ENCODE assay signal across 2 cellular contexts in the genomic region with DNA sequence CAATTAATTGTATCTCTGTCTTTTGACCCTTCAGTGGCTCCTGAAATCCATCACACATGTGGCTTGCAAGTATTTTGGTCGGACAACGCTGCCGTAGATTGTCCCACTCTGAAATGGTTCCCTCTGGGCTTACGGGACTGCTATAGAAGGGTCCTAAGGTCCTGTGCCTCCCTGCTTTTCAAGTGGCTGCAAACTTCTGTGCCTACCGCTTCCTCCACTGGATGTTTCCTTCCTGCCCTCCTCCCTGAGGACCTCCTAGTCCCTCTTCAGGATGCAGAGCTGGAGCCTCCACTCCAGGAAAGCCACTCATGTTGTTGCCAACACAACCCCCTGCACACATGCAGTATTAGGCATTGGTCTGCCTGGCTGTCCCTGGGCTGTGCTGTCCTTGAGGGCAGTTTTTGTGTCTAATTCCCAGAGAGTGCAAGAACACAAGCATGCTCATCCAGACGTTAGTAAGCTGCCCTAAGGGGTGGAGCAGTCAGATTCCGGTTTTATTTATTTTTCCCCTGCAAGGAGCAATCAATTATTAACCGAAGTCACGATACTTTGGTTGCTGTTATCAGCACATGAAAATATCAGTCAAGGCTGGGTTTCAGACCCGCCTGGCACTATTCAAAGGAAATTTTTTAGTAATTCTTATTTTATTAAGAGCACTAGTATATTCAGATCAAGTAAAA.
TF ChIP-seq lines count a peak whose summit lies in the region.
"Not testable (repeated sequence)": the region's sequence is repeated elsewhere in the genome, so short reads cannot be mapped to it uniquely, and the experiment has no call there.

No MANE protein-coding gene starts in this region.

TF ChIP-seq in K562, 482 proteins besides CTCF, POLR2A, EP300 and RAD21 (continued from another document):
- TF ChIP-seq, protein P1, sequence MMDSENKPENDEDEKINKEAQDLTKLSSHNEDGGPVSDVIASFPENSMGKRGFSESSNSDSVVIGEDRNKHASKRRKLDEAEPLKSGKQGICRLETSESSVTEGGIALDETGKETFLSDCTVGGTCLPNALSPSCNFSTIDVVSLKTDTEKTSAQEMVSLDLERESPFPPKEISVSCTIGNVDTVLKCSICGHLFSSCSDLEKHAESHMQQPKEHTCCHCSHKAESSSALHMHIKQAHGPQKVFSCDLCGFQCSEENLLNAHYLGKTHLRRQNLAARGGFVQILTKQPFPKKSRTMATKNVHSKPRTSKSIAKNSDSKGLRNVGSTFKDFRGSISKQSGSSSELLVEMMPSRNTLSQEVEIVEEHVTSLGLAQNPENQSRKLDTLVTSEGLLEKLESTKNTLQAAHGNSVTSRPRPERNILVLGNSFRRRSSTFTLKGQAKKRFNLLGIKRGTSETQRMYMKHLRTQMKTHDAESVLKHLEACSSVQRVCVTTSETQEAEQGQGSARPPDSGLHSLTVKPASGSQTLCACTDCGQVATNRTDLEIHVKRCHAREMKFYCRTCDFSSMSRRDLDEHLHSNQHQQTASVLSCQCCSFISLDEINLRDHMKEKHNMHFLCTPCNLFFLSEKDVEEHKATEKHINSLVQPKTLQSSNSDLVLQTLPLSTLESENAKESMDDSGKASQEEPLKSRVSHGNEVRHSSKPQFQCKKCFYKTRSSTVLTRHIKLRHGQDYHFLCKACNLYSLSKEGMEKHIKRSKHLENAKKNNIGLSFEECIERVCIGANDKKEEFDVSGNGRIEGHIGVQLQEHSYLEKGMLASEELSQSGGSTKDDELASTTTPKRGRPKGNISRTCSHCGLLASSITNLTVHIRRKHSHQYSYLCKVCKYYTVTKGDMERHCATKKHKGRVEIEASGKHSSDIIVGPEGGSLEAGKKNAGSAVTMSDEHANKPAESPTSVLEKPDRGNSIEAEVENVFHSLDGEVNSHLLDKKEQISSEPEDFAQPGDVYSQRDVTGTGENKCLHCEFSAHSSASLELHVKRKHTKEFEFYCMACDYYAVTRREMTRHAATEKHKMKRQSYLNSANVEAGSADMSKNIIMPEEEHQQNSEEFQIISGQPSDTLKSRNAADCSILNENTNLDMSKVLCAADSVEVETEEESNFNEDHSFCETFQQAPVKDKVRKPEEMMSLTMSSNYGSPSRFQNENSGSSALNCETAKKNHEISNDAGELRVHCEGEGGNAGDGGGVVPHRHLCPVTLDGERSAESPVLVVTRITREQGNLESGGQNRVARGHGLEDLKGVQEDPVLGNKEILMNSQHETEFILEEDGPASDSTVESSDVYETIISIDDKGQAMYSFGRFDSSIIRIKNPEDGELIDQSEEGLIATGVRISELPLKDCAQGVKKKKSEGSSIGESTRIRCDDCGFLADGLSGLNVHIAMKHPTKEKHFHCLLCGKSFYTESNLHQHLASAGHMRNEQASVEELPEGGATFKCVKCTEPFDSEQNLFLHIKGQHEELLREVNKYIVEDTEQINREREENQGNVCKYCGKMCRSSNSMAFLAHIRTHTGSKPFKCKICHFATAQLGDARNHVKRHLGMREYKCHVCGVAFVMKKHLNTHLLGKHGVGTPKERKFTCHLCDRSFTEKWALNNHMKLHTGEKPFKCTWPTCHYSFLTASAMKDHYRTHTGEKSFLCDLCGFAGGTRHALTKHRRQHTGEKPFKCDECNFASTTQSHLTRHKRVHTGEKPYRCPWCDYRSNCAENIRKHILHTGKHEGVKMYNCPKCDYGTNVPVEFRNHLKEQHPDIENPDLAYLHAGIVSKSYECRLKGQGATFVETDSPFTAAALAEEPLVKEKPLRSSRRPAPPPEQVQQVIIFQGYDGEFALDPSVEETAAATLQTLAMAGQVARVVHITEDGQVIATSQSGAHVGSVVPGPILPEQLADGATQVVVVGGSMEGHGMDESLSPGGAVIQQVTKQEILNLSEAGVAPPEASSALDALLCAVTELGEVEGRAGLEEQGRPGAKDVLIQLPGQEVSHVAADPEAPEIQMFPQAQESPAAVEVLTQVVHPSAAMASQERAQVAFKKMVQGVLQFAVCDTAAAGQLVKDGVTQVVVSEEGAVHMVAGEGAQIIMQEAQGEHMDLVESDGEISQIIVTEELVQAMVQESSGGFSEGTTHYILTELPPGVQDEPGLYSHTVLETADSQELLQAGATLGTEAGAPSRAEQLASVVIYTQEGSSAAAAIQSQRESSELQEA (IDR thresholded peaks at IDR 0.05; ENCODE audit: low read depth), result peak; percentile 91
- TF ChIP-seq ZNF76 (CRISPR knock-in tag; IDR thresholded peaks at IDR 0.05; ENCODE audit: borderline replicate concordance), result 0 out of 2 replicates have a peak, but pooled peaks have one; percentile 50
- not testable (repeated sequence) for TF ChIP-seq NR2C1 (IDR thresholded peaks at IDR 0.05)
- peak; percentile 55 for TF ChIP-seq NR2C1 (tag; IDR thresholded peaks at IDR 0.05)
- peak; percentile 51; the same call in 1 of the 2 replicates for TF ChIP-seq ZNF583 (CRISPR knock-in tag; IDR thresholded peaks at IDR 0.05)
- TF ChIP-seq L3MBTL2 (IDR thresholded peaks at IDR 0.05), result peak; percentile 70

TF ChIP-seq in HepG2, 621 proteins besides CTCF, POLR2A, EP300 and RAD21 (continued from another document and continues in another):
- TF ChIP-seq, protein P2, sequence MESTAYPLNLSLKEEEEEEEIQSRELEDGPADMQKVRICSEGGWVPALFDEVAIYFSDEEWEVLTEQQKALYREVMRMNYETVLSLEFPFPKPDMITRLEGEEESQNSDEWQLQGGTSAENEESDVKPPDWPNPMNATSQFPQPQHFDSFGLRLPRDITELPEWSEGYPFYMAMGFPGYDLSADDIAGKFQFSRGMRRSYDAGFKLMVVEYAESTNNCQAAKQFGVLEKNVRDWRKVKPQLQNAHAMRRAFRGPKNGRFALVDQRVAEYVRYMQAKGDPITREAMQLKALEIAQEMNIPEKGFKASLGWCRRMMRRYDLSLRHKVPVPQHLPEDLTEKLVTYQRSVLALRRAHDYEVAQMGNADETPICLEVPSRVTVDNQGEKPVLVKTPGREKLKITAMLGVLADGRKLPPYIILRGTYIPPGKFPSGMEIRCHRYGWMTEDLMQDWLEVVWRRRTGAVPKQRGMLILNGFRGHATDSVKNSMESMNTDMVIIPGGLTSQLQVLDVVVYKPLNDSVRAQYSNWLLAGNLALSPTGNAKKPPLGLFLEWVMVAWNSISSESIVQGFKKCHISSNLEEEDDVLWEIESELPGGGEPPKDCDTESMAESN (CRISPR knock-in tag; conservative IDR thresholded peaks at IDR 0.05), result peak; percentile 65; the same call in 1 of the 2 replicates
- TF ChIP-seq NR2C2 (CRISPR knock-in tag; IDR thresholded peaks at IDR 0.05; ENCODE audit: borderline replicate concordance) (peak; percentile 36; the same call in 1 of the 2 replicates), ZNF331 (CRISPR knock-in tag; IDR thresholded peaks at IDR 0.05) (peak; percentile 40; the same call in 1 of the 2 replicates), RARA (CRISPR knock-in tag; IDR thresholded peaks at IDR 0.05) (peak; percentile 26), YEATS2 (CRISPR knock-in tag; IDR thresholded peaks at IDR 0.05; ENCODE audit: borderline replicate concordance) (peak; percentile 91), HNF4A (CRISPR knock-in tag; IDR thresholded peaks at IDR 0.05) (peak; percentile 37), FOXP1 (CRISPR knock-in tag; IDR thresholded peaks at IDR 0.05) (peak; percentile 54; the same call in 1 of the 2 replicates), GATAD2A (CRISPR knock-in tag; IDR thresholded peaks at IDR 0.05) (peak; percentile 67), ETV5 (CRISPR knock-in tag; IDR thresholded peaks at IDR 0.05; ENCODE audit: borderline replicate concordance) (peak; percentile 61), ERF (CRISPR knock-in tag; IDR thresholded peaks at IDR 0.05) (peak; percentile 79; the same call in 1 of the 2 replicates), NFYC (CRISPR knock-in tag; IDR thresholded peaks at IDR 0.05) (0 out of 2 replicates have a peak, but pooled peaks have one; percentile 25), RXRA (CRISPR knock-in tag; IDR thresholded peaks at IDR 0.05) (peak; percentile 45; the same call in 1 of the 2 replicates), ZBTB7A (CRISPR knock-in tag; IDR thresholded peaks at IDR 0.05) (peak; percentile 37; the same call in 1 of the 2 replicates), ZMYM4 (CRISPR knock-in tag; IDR thresholded peaks at IDR 0.05) (peak; percentile 52; the same call in 1 of the 2 replicates), KLF6 (CRISPR knock-in tag; IDR thresholded peaks at IDR 0.05) (0 out of 2 replicates have a peak, but pooled peaks have one; percentile 34), SSRP1 (CRISPR knock-in tag; IDR thresholded peaks at IDR 0.05) (0 out of 2 replicates have a peak, but pooled peaks have one; percentile 40), CBFB (CRISPR knock-in tag; IDR thresholded peaks at IDR 0.05) (peak; percentile 51; the same call in 1 of the 2 replicates), PHF5A (CRISPR knock-in tag; IDR thresholded peaks at IDR 0.05; ENCODE audit: low read depth, unreplicated experiment) (peak; percentile 86), ZBTB7B (CRISPR knock-in tag; IDR thresholded peaks at IDR 0.05) (peak; percentile 91), KDM1A (CRISPR knock-in tag; IDR thresholded peaks at IDR 0.05) (peak; percentile 68; the same call in 1 of the 2 replicates), SOX6 (CRISPR knock-in tag; IDR thresholded peaks at IDR 0.05) (peak; percentile 44), FOXA3 (CRISPR knock-in tag; IDR thresholded peaks at IDR 0.05) (peak; percentile 53), SNAPC2 (CRISPR knock-in tag; IDR thresholded peaks at IDR 0.05) (0 out of 2 replicates have a peak, but pooled peaks have one; percentile 45), ZNF205 (CRISPR knock-in tag; IDR thresholded peaks at IDR 0.05) (peak; percentile 76)
- TF ChIP-seq FOXP1, SOX6 (IDR thresholded peaks at IDR 0.05): not testable (repeated sequence)
- TF ChIP-seq, protein P3, sequence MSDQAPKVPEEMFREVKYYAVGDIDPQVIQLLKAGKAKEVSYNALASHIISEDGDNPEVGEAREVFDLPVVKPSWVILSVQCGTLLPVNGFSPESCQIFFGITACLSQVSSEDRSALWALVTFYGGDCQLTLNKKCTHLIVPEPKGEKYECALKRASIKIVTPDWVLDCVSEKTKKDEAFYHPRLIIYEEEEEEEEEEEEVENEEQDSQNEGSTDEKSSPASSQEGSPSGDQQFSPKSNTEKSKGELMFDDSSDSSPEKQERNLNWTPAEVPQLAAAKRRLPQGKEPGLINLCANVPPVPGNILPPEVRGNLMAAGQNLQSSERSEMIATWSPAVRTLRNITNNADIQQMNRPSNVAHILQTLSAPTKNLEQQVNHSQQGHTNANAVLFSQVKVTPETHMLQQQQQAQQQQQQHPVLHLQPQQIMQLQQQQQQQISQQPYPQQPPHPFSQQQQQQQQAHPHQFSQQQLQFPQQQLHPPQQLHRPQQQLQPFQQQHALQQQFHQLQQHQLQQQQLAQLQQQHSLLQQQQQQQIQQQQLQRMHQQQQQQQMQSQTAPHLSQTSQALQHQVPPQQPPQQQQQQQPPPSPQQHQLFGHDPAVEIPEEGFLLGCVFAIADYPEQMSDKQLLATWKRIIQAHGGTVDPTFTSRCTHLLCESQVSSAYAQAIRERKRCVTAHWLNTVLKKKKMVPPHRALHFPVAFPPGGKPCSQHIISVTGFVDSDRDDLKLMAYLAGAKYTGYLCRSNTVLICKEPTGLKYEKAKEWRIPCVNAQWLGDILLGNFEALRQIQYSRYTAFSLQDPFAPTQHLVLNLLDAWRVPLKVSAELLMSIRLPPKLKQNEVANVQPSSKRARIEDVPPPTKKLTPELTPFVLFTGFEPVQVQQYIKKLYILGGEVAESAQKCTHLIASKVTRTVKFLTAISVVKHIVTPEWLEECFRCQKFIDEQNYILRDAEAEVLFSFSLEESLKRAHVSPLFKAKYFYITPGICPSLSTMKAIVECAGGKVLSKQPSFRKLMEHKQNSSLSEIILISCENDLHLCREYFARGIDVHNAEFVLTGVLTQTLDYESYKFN (CRISPR knock-in tag; conservative IDR thresholded peaks at IDR 0.05), result 0 out of 2 replicates have a peak, but pooled peaks have one; percentile 33
- TF ChIP-seq, protein P4, sequence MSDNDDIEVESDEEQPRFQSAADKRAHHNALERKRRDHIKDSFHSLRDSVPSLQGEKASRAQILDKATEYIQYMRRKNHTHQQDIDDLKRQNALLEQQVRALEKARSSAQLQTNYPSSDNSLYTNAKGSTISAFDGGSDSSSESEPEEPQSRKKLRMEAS (IDR thresholded peaks at IDR 0.05), result peak; percentile 61
- TF ChIP-seq, protein P5, sequence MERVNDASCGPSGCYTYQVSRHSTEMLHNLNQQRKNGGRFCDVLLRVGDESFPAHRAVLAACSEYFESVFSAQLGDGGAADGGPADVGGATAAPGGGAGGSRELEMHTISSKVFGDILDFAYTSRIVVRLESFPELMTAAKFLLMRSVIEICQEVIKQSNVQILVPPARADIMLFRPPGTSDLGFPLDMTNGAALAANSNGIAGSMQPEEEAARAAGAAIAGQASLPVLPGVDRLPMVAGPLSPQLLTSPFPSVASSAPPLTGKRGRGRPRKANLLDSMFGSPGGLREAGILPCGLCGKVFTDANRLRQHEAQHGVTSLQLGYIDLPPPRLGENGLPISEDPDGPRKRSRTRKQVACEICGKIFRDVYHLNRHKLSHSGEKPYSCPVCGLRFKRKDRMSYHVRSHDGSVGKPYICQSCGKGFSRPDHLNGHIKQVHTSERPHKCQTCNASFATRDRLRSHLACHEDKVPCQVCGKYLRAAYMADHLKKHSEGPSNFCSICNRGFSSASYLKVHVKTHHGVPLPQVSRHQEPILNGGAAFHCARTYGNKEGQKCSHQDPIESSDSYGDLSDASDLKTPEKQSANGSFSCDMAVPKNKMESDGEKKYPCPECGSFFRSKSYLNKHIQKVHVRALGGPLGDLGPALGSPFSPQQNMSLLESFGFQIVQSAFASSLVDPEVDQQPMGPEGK (CRISPR knock-in tag; IDR thresholded peaks at IDR 0.05), result peak; percentile 40
- TF ChIP-seq, protein P6, sequence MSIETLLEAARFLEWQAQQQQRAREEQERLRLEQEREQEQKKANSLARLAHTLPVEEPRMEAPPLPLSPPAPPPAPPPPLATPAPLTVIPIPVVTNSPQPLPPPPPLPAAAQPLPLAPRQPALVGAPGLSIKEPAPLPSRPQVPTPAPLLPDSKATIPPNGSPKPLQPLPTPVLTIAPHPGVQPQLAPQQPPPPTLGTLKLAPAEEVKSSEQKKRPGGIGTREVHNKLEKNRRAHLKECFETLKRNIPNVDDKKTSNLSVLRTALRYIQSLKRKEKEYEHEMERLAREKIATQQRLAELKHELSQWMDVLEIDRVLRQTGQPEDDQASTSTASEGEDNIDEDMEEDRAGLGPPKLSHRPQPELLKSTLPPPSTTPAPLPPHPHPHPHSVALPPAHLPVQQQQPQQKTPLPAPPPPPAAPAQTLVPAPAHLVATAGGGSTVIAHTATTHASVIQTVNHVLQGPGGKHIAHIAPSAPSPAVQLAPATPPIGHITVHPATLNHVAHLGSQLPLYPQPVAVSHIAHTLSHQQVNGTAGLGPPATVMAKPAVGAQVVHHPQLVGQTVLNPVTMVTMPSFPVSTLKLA (IDR thresholded peaks at IDR 0.05), result peak; percentile 19; the same call in 1 of the 2 replicates
- TF ChIP-seq, protein P7, sequence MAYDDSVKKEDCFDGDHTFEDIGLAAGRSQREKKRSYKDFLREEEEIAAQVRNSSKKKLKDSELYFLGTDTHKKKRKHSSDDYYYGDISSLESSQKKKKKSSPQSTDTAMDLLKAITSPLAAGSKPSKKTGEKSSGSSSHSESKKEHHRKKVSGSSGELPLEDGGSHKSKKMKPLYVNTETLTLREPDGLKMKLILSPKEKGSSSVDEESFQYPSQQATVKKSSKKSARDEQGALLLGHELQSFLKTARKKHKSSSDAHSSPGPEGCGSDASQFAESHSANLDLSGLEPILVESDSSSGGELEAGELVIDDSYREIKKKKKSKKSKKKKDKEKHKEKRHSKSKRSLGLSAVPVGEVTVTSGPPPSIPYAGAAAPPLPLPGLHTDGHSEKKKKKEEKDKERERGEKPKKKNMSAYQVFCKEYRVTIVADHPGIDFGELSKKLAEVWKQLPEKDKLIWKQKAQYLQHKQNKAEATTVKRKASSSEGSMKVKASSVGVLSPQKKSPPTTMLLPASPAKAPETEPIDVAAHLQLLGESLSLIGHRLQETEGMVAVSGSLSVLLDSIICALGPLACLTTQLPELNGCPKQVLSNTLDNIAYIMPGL (CRISPR knock-in tag; IDR thresholded peaks at IDR 0.05; ENCODE audit: borderline replicate concordance in 1 of 2, low read depth in 1 of 2), result peak; percentile 26 to 69; a peak in 2 of 4 replicates
